8 cellular contexts compared by ENCODE assay signal in genomic region chr14:87992349-87992719, GRCh38. TPM values are rescaled to one million over a fixed set of nuclear protein-coding genes. Genes with fewer than 3 reads are reported as not detected.
DNase-seq lines count a peak whose midpoint lies in the region; ATAC-seq and TF ChIP-seq lines count a peak whose summit lies in the region.

No MANE protein-coding gene starts in this region.

- H3K4me3 Mint-ChIP-seq in activated B cell treated with CpG ODN at 0.5 μM for 24 hours (peak overlapping the region; percentile 89), glutamatergic neuron (ENCODE audit: unreplicated experiment) (peak overlapping the region; percentile 96)

- H3K4me3 ChIP-seq in BLaER1: peak overlapping the region; percentile 76

- H3K9me3 ChIP-seq in BLaER1: peaks cover 14% of the 10 kb centered on the region

- no peak for DNase-seq in activated B cell treated with CpG ODN at 0.5 μM for 24 hours
- peak; percentile 13 for DNase-seq in glutamatergic neuron
- peak; percentile 4 for DNase-seq in renal cortical epithelial cell (ENCODE audit: low read depth)
- no peak for DNase-seq in COLO829 (ENCODE audit: low spot score)

- no peaks in the 10 kb centered on the region for H3K36me3 ChIP-seq in BLaER1

- H4K20me1 ChIP-seq in BLaER1: no peaks in the 10 kb centered on the region

- H3K27ac Mint-ChIP-seq in activated B cell treated with CpG ODN at 0.5 μM for 24 hours (peak overlapping the region; percentile 99), glutamatergic neuron (ENCODE audit: unreplicated experiment) (peak overlapping the region; percentile 86)

- intact Hi-C loops in activated B cell treated with CpG ODN at 0.5 μM for 24 hours (cut with micrococcal nuclease): loop anchor here (1.0 to 5.0 kb wide), 6 partner anchors 40 to 1962 kb away; partner anchors contain the start of genes EFCAB11, EML5, TDP1 and ZC3H14

- peak overlapping the region; percentile 87 for H3K27ac ChIP-seq in BLaER1

- H3K4me2 ChIP-seq in BLaER1: peak overlapping the region; percentile 85

- peaks cover 2% of the 10 kb centered on the region for H3K9me3 Mint-ChIP-seq in activated B cell treated with CpG ODN at 0.5 μM for 24 hours
- H3K9me3 Mint-ChIP-seq in glutamatergic neuron (ENCODE audit: unreplicated experiment): peaks cover 4% of the 10 kb centered on the region

- no peak for TF ChIP-seq CTCF in activated B cell treated with CpG ODN at 0.5 μM for 24 hours (IDR thresholded peaks at IDR 0.05)
- no peak for TF ChIP-seq CTCF in glutamatergic neuron (IDR thresholded peaks at IDR 0.05; ENCODE audit: partially characterized antibody, unreplicated experiment)

- CTCF ChIA-PET in activated B cell treated with CpG ODN at 0.5 μM for 24 hours (lab: Charles Lee): interaction anchor here (1.0 to 3.0 kb wide), 3 partner anchors 14 to 47 kb away, joined by 6 to 12 read pairs (median 8); partner anchors contain the start of gene GPR65

- no peaks in the 10 kb centered on the region for H3K27me3 Mint-ChIP-seq in activated B cell treated with CpG ODN at 0.5 μM for 24 hours
- H3K27me3 Mint-ChIP-seq in glutamatergic neuron (ENCODE audit: unreplicated experiment): peaks cover 10% of the 10 kb centered on the region

- peak; percentile 1 for ATAC-seq in GM21786 (IDR thresholded peaks at IDR 0.05; ENCODE audit: unreplicated experiment)
- ATAC-seq in activated B cell treated with CpG ODN at 0.5 μM for 24 hours (ENCODE audit: low read depth): peak; percentile 2
- ATAC-seq in HG03095 (IDR thresholded peaks at IDR 0.05; ENCODE audit: unreplicated experiment): no peak
- no peak for ATAC-seq in HG03108 (IDR thresholded peaks at IDR 0.05; ENCODE audit: unreplicated experiment)

- peaks cover 4% of the 10 kb centered on the region for H3K36me3 Mint-ChIP-seq in activated B cell treated with CpG ODN at 0.5 μM for 24 hours (ENCODE audit: low read depth)
- H3K36me3 Mint-ChIP-seq in glutamatergic neuron (ENCODE audit: unreplicated experiment): no peaks in the 10 kb centered on the region

- H3K9ac ChIP-seq in BLaER1: peak overlapping the region; percentile 79

- peaks cover 41% of the 10 kb centered on the region for H3K4me1 Mint-ChIP-seq in activated B cell treated with CpG ODN at 0.5 μM for 24 hours
- H3K4me1 Mint-ChIP-seq in glutamatergic neuron (ENCODE audit: low read depth, unreplicated experiment): peaks cover 7% of the 10 kb centered on the region

- H3K4me1 ChIP-seq in BLaER1: peaks cover 29% of the 10 kb centered on the region

- H3K27me3 ChIP-seq in BLaER1: peaks cover 7% of the 10 kb centered on the region; the same call in 1 of the 2 replicates

- POLR2A ChIA-PET in activated B cell treated with CpG ODN at 0.5 μM for 24 hours (lab: Charles Lee): interaction anchor here (1.0 to 5.1 kb wide), 8 partner anchors 13 to 1964 kb away, joined by 3 to 131 read pairs (median 6); partner anchors contain the start of genes GPR65 and TDP1

RNA-seq across cellular contexts. Expression of gene GALC, which starts 0.6 kb away (rescaled TPM):
- 8.3 and 9.7 TPM in 2 replicates for total RNA-seq in activated B cell treated with CpG ODN at 0.5 μM for 24 hours
- 16.1 TPM for total RNA-seq in glutamatergic neuron (ENCODE audit: unreplicated experiment)
- 15.5 and 25.4 TPM in 2 replicates for total RNA-seq in renal cortical epithelial cell

RNA-seq across cellular contexts. Expression of gene GPR65, which starts 12.6 kb away (rescaled TPM):
- total RNA-seq in activated B cell treated with CpG ODN at 0.5 μM for 24 hours (13.7 and 14.7 TPM in 2 replicates), glutamatergic neuron (ENCODE audit: unreplicated experiment) (not detected), renal cortical epithelial cell (not detected in 2 replicates)

Comparison
In these comparisons a context has a peak if more than half of its experiments do, and no peak if none do; other contexts are left out.
1. ATAC-seq: peak in GM21786 (single experiment) and activated B cell treated with CpG ODN at 0.5 μM for 24 hours (single experiment); none in HG03095 (single experiment) and HG03108 (single experiment).
2. DNase-seq: peak in glutamatergic neuron (single experiment) and renal cortical epithelial cell (single experiment); none in activated B cell treated with CpG ODN at 0.5 μM for 24 hours (single experiment) and COLO829 (single experiment).
3. RNA of gene GPR65, which starts 12.6 kb away (total RNA-seq): 13.7 to 14.7 TPM in activated B cell treated with CpG ODN at 0.5 μM for 24 hours; not detected in glutamatergic neuron (single experiment) and not detected in renal cortical epithelial cell; every median in the first group is over 10 times any median in the second.